18 cellular contexts compared by ENCODE assay signal in the genomic region with DNA sequence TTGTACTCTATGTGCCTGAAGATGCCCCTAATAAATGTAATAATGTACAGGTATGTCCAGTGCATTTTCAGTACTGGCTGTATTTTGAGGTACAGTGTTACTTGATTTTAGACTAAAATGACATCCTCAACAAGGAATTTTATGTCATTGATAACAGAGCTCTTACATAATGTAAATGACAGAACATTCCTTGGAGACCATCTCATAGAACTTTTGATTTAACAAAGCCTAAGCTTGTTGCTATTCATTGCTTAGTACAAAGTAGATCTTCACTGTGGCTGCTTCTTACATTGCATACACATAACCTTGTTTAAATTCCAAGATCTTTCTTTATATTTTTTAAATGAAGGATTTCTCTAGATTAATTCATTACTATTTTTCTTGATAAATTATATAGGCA. TPM values are rescaled to one million over a fixed set of nuclear protein-coding genes. Genes with fewer than 3 reads are reported as not detected.
A peak's percentile ranks its signal among the peaks of the same experiment; 100 is the strongest.
DNase-seq lines count a peak whose midpoint lies in the region; ATAC-seq, FAIRE-seq and TF ChIP-seq lines count a peak whose summit lies in the region.
"Had no signal": no experiment of that assay in that cellular context is flagged by ENCODE, and none has a peak within 500 bp of the region (broad histone marks: within the 10 kb centered on the region; RNA-seq: fewer than 3 reads in every experiment).

No MANE protein-coding gene starts in this region.

- H2BK12ac ChIP-seq in mesenchymal stem cell (ENCODE audit: low read length in 2 of 2): no peak overlapping the region

- H3K9me3 ChIP-seq in mesenchymal stem cell (ENCODE audit: control insufficient read depth, low read length) (no peaks in the 10 kb centered on the region), testis (no peaks in the 10 kb centered on the region)
- H3K9me3 ChIP-seq: A549 had no signal

- H4K8ac ChIP-seq in mesenchymal stem cell (ENCODE audit: low read length): no peak overlapping the region

- H2BK15ac ChIP-seq in mesenchymal stem cell (ENCODE audit: low read depth, poor library complexity, severe bottlenecking): no peak overlapping the region

- peak; percentile 12 for DNase-seq in RPMI7951 (ENCODE audit: low read depth)
- DNase-seq in choroid plexus epithelial cell (ENCODE audit: low read depth): peak; percentile 48
- DNase-seq in mesenchymal stem cell: no peak
- no peak for DNase-seq in testis
- DNase-seq in stimulated activated naive CD8-positive, alpha-beta T cell treated with anti-CD3 and anti-CD28 coated beads, Interleukin-15, Interleukin-2, amounts not matched to agents 100 U/mL and 50 U/mL, for 24 hours: no peak
- DNase-seq in HTR-8/SVneo (ENCODE audit: insufficient read length, low spot score): no peak
- DNase-seq: kidney, NCI-H1694 treated with DMSO at 0.1 percent for 48 hours, NCI-H748 treated with DMSO at 0.1 percent for 48 hours, occipital lobe had no signal

- H3K79me1 ChIP-seq in mesenchymal stem cell (replicated peaks; ENCODE audit: low read length, poor library complexity, severe bottlenecking): no peaks in the 10 kb centered on the region

- no peak for TF ChIP-seq POLR2A in testis (IDR thresholded peaks at IDR 0.05)

- H4K91ac ChIP-seq in mesenchymal stem cell (ENCODE audit: low read length): no peak overlapping the region

- FAIRE-seq in HTR-8/SVneo (lab: Jason Lieb, UNC): no peak
- FAIRE-seq: A549, urothelium cell line had no signal

- TF ChIP-seq CTCF in choroid plexus epithelial cell (conservative IDR thresholded peaks at IDR 0.05; ENCODE audit: low read depth, low read length): no peak
- no peak for TF ChIP-seq CTCF in testis (IDR thresholded peaks at IDR 0.05)

- H3K36me3 ChIP-seq in ACC112 (ENCODE audit: insufficient read depth, low read length): peaks cover 9% of the 10 kb centered on the region
- H3K36me3 ChIP-seq in mesenchymal stem cell (ENCODE audit: control insufficient read depth in 1 of 2, insufficient read depth in 2 of 2, low read depth in 1 of 2, low read length in 2 of 2): peaks cover 3 to 32% of the 10 kb centered on the region in 2 experiments
- no peaks in the 10 kb centered on the region for H3K36me3 ChIP-seq in testis (ENCODE audit: low read depth, missing control alignments)

- H2BK5ac ChIP-seq in mesenchymal stem cell (ENCODE audit: low read depth, low read length, poor library complexity, severe bottlenecking): no peak overlapping the region

- intact Hi-C loops in testis (cut with DNase I; ENCODE audit: low total_unique reads): no loop called here

- H3K4me2 ChIP-seq in mesenchymal stem cell (ENCODE audit: low read length, poor library complexity, severe bottlenecking): no peak overlapping the region

- no peak overlapping the region for H3K23ac ChIP-seq in mesenchymal stem cell (ENCODE audit: low read length in 2 of 2)

- H3K4me1 ChIP-seq in ACC112 (ENCODE audit: control insufficient read depth, insufficient read depth, low read length, unreplicated experiment): peaks cover 42% of the 10 kb centered on the region
- H3K4me1 ChIP-seq in mesenchymal stem cell (ENCODE audit: control insufficient read depth, insufficient read depth, low read depth, low read length): peaks cover 3% of the 10 kb centered on the region
- H3K4me1 ChIP-seq in testis: no peaks in the 10 kb centered on the region

- no peak overlapping the region for H3K4ac ChIP-seq in mesenchymal stem cell (ENCODE audit: low read depth in 1 of 2, low read length in 2 of 2)

- H2AK5ac ChIP-seq in mesenchymal stem cell (ENCODE audit: low read length, severe bottlenecking): no peak overlapping the region

- H3K18ac ChIP-seq in mesenchymal stem cell (ENCODE audit: low read depth in 1 of 2, low read length in 2 of 2): no peak overlapping the region

- H2AFZ ChIP-seq in ACC112 (ENCODE audit: low read length, unreplicated experiment) (no peak overlapping the region), mesenchymal stem cell (ENCODE audit: low read depth, low read length) (no peak overlapping the region)

- no peak for ATAC-seq in GM18502 (IDR thresholded peaks at IDR 0.05; ENCODE audit: poor library complexity, unreplicated experiment)
- ATAC-seq in stimulated activated naive CD8-positive, alpha-beta T cell treated with anti-CD3 and anti-CD28 coated beads, Interleukin-15, Interleukin-2, amounts not matched to agents 100 U/mL and 50 U/mL, for 24 hours: no peak
- ATAC-seq: A549; activated naive CD4-positive, alpha-beta T cell treated with anti-CD3 and anti-CD28 coated beads, Interleukin-2, amount 50 U/mL, for 72 hours had no signal

- H3K4me3 ChIP-seq in ACC112 (ENCODE audit: low read depth, low read length) (no peak overlapping the region; the same call in 1 of the 2 replicates), choroid plexus epithelial cell (ENCODE audit: low read depth, low read length) (no peak overlapping the region), mesenchymal stem cell (ENCODE audit: insufficient read depth in 1 of 2, low read depth in 1 of 2, low read length in 2 of 2) (no peak overlapping the region), testis (no peak overlapping the region)
- H3K4me3 ChIP-seq: A549, coronary artery, lung had no signal

- H3K27me3 ChIP-seq in ACC112 (ENCODE audit: insufficient read depth, low read length) (no peaks in the 10 kb centered on the region), mesenchymal stem cell (ENCODE audit: control insufficient read depth in 1 of 2, insufficient read depth in 1 of 2, low read length in 2 of 2) (no peaks in the 10 kb centered on the region), testis (no peaks in the 10 kb centered on the region)

- no peak overlapping the region for H2BK120ac ChIP-seq in mesenchymal stem cell (ENCODE audit: low read depth, low read length)

- H3K14ac ChIP-seq in mesenchymal stem cell (ENCODE audit: low read length in 2 of 2): no peak overlapping the region

- H3K9ac ChIP-seq in mesenchymal stem cell (ENCODE audit: low read length): peak overlapping the region; percentile 80

- H3K79me2 ChIP-seq in ACC112 (ENCODE audit: control insufficient read depth, insufficient read depth, low read length, unreplicated experiment): peaks cover 34% of the 10 kb centered on the region

- H3K27ac ChIP-seq in ACC112 (ENCODE audit: low read depth, low read length): peak overlapping the region; percentile 94
- H3K27ac ChIP-seq in mesenchymal stem cell (ENCODE audit: low read length, poor library complexity, severe bottlenecking): peak overlapping the region; percentile 60
- H3K27ac ChIP-seq in testis: no peak overlapping the region
- H3K27ac ChIP-seq: A549, C4-2B, coronary artery had no signal

RNA-seq across cellular contexts. Expression of a gene that starts 24.1 kb away (rescaled TPM):
- 127 and 178 TPM in 2 replicates for total RNA-seq in RPMI7951 (2014; rRNA removed; shearing (Covaris generic))
- polyA plus RNA-seq in mesenchymal stem cell (2013, experiment 1 of 2): 226 TPM
- polyA plus RNA-seq in mesenchymal stem cell (2013, experiment 2 of 2): 231 TPM
- 100 to 1,000 TPM; 104 to 106 TPM for total RNA-seq in testis
- polyA plus RNA-seq in testis (ENCODE audit: insufficient read depth, low read depth, low replicate concordance): 114 TPM

Comparison
In these comparisons a context has a peak if more than half of its experiments do, and no peak if none do; other contexts are left out.
1. H3K27ac ChIP-seq: peak in ACC112 (single experiment) and mesenchymal stem cell (single experiment); none in testis (0 of 2).
2. DNase-seq: peak in RPMI7951 (single experiment) and choroid plexus epithelial cell (single experiment); none in mesenchymal stem cell (single experiment), testis (single experiment), stimulated activated naive CD8-positive, alpha-beta T cell treated with anti-CD3 and anti-CD28 coated beads, Interleukin-15, Interleukin-2, amounts not matched to agents 100 U/mL and 50 U/mL, for 24 hours (single experiment) and HTR-8/SVneo (single experiment).